ENCODE assay signal across 1 cellular context in the genomic region with DNA sequence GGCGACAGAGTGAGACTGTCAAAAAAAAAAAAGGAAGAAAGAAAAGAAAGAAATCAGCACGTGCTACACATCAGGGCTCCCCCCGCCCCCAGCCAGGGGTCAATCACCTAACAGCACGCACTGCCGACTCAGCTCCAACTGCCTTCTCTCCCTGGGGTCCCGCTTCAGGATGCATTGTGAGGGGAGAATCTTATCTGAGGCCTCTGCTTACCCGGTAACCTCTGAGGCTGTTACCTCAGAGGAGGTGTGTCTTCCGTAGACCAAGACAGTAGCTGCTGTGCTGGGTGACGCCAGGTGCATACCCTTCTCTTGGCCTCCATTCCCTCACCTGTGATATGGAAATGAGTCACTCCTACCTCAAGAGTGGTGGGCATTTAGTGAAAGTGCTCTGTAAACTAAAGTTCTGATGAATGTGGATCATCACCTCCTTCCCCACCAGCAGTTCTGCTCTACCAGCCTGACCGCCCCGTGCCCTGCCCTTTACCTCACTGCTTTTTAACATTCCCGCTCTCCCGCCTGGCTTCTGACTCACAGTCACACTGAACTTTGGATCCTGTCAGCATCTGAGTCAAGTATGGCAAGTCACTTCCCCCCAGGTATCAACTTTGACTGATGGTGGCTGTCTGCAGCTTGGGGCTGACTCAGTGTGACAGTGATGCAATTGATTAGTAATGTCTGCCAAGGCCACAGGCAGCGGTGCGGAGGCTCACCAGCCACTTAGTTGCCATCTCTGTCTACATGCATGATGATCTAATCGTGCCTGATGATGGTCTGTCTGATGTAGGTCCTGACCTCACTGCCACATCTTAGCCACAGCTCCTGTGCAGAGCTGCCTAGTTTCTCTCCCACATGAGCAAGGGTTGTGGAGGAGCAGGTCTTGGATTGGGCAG.
TF ChIP-seq lines count a peak whose summit lies in the region.

No MANE protein-coding gene starts in this region.

TF ChIP-seq in HepG2, 621 proteins besides CTCF, POLR2A, EP300 and RAD21 (continued from another document and continues in another):
- peak; percentile 72 to 80 for TF ChIP-seq MAFK (conservative IDR thresholded peaks at IDR 0.05 in 1 of 2, IDR thresholded peaks at IDR 0.05 in 1 of 2; ENCODE audit: low read length in 2 of 2)
- TF ChIP-seq ZNF737 (CRISPR knock-in tag; IDR thresholded peaks at IDR 0.05; ENCODE audit: borderline replicate concordance): no peak
- peak; percentile 35; the same call in 1 of the 2 replicates for TF ChIP-seq NRL (CRISPR knock-in tag; IDR thresholded peaks at IDR 0.05; ENCODE audit: borderline replicate concordance)
- TF ChIP-seq ZNF468 (CRISPR knock-in tag; IDR thresholded peaks at IDR 0.05): no peak
- TF ChIP-seq ZNF772 (CRISPR knock-in tag; IDR thresholded peaks at IDR 0.05): peak; percentile 87
- peak; percentile 79; the same call in 1 of the 2 replicates for TF ChIP-seq ZNF839 (CRISPR knock-in tag; IDR thresholded peaks at IDR 0.05; ENCODE audit: borderline replicate concordance)
- TF ChIP-seq RFX3 (CRISPR knock-in tag; IDR thresholded peaks at IDR 0.05): no peak
- TF ChIP-seq, protein P1, sequence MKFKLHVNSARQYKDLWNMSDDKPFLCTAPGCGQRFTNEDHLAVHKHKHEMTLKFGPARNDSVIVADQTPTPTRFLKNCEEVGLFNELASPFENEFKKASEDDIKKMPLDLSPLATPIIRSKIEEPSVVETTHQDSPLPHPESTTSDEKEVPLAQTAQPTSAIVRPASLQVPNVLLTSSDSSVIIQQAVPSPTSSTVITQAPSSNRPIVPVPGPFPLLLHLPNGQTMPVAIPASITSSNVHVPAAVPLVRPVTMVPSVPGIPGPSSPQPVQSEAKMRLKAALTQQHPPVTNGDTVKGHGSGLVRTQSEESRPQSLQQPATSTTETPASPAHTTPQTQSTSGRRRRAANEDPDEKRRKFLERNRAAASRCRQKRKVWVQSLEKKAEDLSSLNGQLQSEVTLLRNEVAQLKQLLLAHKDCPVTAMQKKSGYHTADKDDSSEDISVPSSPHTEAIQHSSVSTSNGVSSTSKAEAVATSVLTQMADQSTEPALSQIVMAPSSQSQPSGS (CRISPR knock-in tag; IDR thresholded peaks at IDR 0.05): peak; percentile 96
- TF ChIP-seq, protein P2, sequence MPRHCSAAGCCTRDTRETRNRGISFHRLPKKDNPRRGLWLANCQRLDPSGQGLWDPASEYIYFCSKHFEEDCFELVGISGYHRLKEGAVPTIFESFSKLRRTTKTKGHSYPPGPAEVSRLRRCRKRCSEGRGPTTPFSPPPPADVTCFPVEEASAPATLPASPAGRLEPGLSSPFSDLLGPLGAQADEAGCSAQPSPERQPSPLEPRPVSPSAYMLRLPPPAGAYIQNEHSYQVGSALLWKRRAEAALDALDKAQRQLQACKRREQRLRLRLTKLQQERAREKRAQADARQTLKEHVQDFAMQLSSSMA (CRISPR knock-in tag; IDR thresholded peaks at IDR 0.05): peak; percentile 77; the same call in 1 of the 2 replicates
- TF ChIP-seq ZNF7 (CRISPR knock-in tag; IDR thresholded peaks at IDR 0.05): no peak
- TF ChIP-seq U2AF2 (IDR thresholded peaks at IDR 0.05; ENCODE audit: low read depth, low read length): no peak
- TF ChIP-seq, protein P3, sequence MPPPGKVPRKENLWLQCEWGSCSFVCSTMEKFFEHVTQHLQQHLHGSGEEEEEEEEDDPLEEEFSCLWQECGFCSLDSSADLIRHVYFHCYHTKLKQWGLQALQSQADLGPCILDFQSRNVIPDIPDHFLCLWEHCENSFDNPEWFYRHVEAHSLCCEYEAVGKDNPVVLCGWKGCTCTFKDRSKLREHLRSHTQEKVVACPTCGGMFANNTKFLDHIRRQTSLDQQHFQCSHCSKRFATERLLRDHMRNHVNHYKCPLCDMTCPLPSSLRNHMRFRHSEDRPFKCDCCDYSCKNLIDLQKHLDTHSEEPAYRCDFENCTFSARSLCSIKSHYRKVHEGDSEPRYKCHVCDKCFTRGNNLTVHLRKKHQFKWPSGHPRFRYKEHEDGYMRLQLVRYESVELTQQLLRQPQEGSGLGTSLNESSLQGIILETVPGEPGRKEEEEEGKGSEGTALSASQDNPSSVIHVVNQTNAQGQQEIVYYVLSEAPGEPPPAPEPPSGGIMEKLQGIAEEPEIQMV (CRISPR knock-in tag; IDR thresholded peaks at IDR 0.05; ENCODE audit: low read depth): peak; percentile 61; the same call in 1 of the 2 replicates
- peak; percentile 79 for TF ChIP-seq KMT2B (CRISPR knock-in tag; IDR thresholded peaks at IDR 0.05)
- no peak for TF ChIP-seq ZNF382 (CRISPR knock-in tag; IDR thresholded peaks at IDR 0.05; ENCODE audit: borderline replicate concordance)
- no peak for TF ChIP-seq HDAC6 (IDR thresholded peaks at IDR 0.05; ENCODE audit: low read depth, low read length)
- peak; percentile 66; the same call in 1 of the 2 replicates for TF ChIP-seq CHD2 (IDR thresholded peaks at IDR 0.05; ENCODE audit: low read depth, low read length)
- no peak for TF ChIP-seq HNRNPUL1 (IDR thresholded peaks at IDR 0.05; ENCODE audit: low read depth, low read length)
- TF ChIP-seq MAZ (IDR thresholded peaks at IDR 0.05; ENCODE audit: borderline replicate concordance, low read depth, low read length): peak; percentile 82
- TF ChIP-seq MAZ (CRISPR knock-in tag; IDR thresholded peaks at IDR 0.05; ENCODE audit: low read depth): peak; percentile 52; the same call in 1 of the 2 replicates
- TF ChIP-seq ZNF678 (CRISPR knock-in tag; IDR thresholded peaks at IDR 0.05): 0 out of 2 replicates have a peak, but pooled peaks have one; percentile 24
- TF ChIP-seq, protein P4, sequence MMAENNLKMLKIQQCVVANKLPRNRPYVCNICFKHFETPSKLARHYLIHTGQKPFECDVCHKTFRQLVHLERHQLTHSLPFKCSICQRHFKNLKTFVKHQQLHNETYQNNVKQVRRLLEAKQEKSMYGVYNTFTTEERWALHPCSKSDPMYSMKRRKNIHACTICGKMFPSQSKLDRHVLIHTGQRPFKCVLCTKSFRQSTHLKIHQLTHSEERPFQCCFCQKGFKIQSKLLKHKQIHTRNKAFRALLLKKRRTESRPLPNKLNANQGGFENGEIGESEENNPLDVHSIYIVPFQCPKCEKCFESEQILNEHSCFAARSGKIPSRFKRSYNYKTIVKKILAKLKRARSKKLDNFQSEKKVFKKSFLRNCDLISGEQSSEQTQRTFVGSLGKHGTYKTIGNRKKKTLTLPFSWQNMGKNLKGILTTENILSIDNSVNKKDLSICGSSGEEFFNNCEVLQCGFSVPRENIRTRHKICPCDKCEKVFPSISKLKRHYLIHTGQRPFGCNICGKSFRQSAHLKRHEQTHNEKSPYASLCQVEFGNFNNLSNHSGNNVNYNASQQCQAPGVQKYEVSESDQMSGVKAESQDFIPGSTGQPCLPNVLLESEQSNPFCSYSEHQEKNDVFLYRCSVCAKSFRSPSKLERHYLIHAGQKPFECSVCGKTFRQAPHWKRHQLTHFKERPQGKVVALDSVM (CRISPR knock-in tag; IDR thresholded peaks at IDR 0.05): peak; percentile 65
- TF ChIP-seq ZFY (CRISPR knock-in tag; IDR thresholded peaks at IDR 0.05): peak; percentile 62; the same call in 1 of the 2 replicates
- TF ChIP-seq JUN (CRISPR knock-in tag; IDR thresholded peaks at IDR 0.05): peak; percentile 98
- no peak for TF ChIP-seq ZNF496 (CRISPR knock-in tag; IDR thresholded peaks at IDR 0.05; ENCODE audit: insufficient replicate concordance)
- no peak for TF ChIP-seq FIP1L1 (IDR thresholded peaks at IDR 0.05; ENCODE audit: borderline replicate concordance, insufficient read depth, low read depth, low read length)
- no peak for TF ChIP-seq CCDC6 (CRISPR knock-in tag; IDR thresholded peaks at IDR 0.05)
- TF ChIP-seq, protein P5, sequence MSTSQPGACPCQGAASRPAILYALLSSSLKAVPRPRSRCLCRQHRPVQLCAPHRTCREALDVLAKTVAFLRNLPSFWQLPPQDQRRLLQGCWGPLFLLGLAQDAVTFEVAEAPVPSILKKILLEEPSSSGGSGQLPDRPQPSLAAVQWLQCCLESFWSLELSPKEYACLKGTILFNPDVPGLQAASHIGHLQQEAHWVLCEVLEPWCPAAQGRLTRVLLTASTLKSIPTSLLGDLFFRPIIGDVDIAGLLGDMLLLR (CRISPR knock-in tag; IDR thresholded peaks at IDR 0.05): peak; percentile 79; the same call in 1 of the 2 replicates
- TF ChIP-seq, protein P6, sequence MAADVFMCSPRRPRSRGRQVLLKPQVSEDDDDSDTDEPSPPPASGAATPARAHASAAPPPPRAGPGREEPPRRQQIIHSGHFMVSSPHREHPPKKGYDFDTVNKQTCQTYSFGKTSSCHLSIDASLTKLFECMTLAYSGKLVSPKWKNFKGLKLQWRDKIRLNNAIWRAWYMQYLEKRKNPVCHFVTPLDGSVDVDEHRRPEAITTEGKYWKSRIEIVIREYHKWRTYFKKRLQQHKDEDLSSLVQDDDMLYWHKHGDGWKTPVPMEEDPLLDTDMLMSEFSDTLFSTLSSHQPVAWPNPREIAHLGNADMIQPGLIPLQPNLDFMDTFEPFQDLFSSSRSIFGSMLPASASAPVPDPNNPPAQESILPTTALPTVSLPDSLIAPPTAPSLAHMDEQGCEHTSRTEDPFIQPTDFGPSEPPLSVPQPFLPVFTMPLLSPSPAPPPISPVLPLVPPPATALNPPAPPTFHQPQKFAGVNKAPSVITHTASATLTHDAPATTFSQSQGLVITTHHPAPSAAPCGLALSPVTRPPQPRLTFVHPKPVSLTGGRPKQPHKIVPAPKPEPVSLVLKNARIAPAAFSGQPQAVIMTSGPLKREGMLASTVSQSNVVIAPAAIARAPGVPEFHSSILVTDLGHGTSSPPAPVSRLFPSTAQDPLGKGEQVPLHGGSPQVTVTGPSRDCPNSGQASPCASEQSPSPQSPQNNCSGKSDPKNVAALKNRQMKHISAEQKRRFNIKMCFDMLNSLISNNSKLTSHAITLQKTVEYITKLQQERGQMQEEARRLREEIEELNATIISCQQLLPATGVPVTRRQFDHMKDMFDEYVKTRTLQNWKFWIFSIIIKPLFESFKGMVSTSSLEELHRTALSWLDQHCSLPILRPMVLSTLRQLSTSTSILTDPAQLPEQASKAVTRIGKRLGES (CRISPR knock-in tag; IDR thresholded peaks at IDR 0.05; ENCODE audit: borderline replicate concordance): no peak
- TF ChIP-seq, protein P7, sequence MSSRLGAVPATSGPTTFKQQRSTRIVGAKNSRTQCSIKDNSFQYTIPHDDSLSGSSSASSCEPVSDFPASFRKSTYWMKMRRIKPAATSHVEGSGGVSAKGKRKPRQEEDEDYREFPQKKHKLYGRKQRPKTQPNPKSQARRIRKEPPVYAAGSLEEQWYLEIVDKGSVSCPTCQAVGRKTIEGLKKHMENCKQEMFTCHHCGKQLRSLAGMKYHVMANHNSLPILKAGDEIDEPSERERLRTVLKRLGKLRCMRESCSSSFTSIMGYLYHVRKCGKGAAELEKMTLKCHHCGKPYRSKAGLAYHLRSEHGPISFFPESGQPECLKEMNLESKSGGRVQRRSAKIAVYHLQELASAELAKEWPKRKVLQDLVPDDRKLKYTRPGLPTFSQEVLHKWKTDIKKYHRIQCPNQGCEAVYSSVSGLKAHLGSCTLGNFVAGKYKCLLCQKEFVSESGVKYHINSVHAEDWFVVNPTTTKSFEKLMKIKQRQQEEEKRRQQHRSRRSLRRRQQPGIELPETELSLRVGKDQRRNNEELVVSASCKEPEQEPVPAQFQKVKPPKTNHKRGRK (CRISPR knock-in tag; IDR thresholded peaks at IDR 0.05): no peak; the same call in 1 of the 2 replicates
- TF ChIP-seq, protein P8, sequence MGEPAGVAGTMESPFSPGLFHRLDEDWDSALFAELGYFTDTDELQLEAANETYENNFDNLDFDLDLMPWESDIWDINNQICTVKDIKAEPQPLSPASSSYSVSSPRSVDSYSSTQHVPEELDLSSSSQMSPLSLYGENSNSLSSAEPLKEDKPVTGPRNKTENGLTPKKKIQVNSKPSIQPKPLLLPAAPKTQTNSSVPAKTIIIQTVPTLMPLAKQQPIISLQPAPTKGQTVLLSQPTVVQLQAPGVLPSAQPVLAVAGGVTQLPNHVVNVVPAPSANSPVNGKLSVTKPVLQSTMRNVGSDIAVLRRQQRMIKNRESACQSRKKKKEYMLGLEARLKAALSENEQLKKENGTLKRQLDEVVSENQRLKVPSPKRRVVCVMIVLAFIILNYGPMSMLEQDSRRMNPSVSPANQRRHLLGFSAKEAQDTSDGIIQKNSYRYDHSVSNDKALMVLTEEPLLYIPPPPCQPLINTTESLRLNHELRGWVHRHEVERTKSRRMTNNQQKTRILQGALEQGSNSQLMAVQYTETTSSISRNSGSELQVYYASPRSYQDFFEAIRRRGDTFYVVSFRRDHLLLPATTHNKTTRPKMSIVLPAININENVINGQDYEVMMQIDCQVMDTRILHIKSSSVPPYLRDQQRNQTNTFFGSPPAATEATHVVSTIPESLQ (CRISPR knock-in tag; conservative IDR thresholded peaks at IDR 0.05): no peak
- TF ChIP-seq ZNF331 (CRISPR knock-in tag; IDR thresholded peaks at IDR 0.05): peak; percentile 97
- TF ChIP-seq MIXL1 (CRISPR knock-in tag; IDR thresholded peaks at IDR 0.05): peak; percentile 93
- peak; percentile 89 for TF ChIP-seq NCOR1 (IDR thresholded peaks at IDR 0.05; ENCODE audit: borderline replicate concordance, low read length)
- TF ChIP-seq ISL2 (CRISPR knock-in tag; IDR thresholded peaks at IDR 0.05): peak; percentile 67; the same call in 1 of the 2 replicates
- TF ChIP-seq, protein P9, sequence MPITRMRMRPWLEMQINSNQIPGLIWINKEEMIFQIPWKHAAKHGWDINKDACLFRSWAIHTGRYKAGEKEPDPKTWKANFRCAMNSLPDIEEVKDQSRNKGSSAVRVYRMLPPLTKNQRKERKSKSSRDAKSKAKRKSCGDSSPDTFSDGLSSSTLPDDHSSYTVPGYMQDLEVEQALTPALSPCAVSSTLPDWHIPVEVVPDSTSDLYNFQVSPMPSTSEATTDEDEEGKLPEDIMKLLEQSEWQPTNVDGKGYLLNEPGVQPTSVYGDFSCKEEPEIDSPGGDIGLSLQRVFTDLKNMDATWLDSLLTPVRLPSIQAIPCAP (CRISPR knock-in tag; IDR thresholded peaks at IDR 0.05; ENCODE audit: low read depth): no peak
- no peak; the same call in 1 of the 2 replicates for TF ChIP-seq ZNF564 (CRISPR knock-in tag; IDR thresholded peaks at IDR 0.05)
- peak; percentile 75; the same call in 1 of the 2 replicates for TF ChIP-seq KDM6A (CRISPR knock-in tag; IDR thresholded peaks at IDR 0.05; ENCODE audit: low read depth)
- peak; percentile 58 for TF ChIP-seq TCF7 (IDR thresholded peaks at IDR 0.05; ENCODE audit: low read depth)
- peak; percentile 97 for TF ChIP-seq IRF2 (CRISPR knock-in tag; IDR thresholded peaks at IDR 0.05)
- no peak for TF ChIP-seq ZSCAN22 (CRISPR knock-in tag; IDR thresholded peaks at IDR 0.05)
- peak; percentile 94 for TF ChIP-seq MED1 (CRISPR knock-in tag; IDR thresholded peaks at IDR 0.05)
- TF ChIP-seq, protein P10, sequence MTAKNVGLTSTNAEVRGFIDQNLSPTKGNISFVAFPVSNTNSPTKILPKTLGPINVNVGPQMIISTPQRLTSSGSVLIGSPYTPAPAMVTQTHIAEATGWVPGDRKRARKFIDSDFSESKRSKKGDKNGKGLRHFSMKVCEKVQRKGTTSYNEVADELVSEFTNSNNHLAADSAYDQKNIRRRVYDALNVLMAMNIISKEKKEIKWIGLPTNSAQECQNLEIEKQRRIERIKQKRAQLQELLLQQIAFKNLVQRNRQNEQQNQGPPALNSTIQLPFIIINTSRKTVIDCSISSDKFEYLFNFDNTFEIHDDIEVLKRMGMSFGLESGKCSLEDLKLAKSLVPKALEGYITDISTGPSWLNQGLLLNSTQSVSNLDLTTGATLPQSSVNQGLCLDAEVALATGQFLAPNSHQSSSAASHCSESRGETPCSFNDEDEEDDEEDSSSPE (CRISPR knock-in tag; IDR thresholded peaks at IDR 0.05): peak; percentile 98
- peak; percentile 33; the same call in 1 of the 2 replicates for TF ChIP-seq TMF1 (CRISPR knock-in tag; IDR thresholded peaks at IDR 0.05; ENCODE audit: low read depth)
- TF ChIP-seq RCOR2 (CRISPR knock-in tag; IDR thresholded peaks at IDR 0.05): peak; percentile 96
- TF ChIP-seq ZNF205 (CRISPR knock-in tag; IDR thresholded peaks at IDR 0.05): peak; percentile 44; the same call in 1 of the 2 replicates
